ENCODE assay signal across 21 cellular contexts in genomic region chr16:28310796-28311195, GRCh38. TPM values are rescaled to one million over a fixed set of nuclear protein-coding genes. Genes with fewer than 3 reads are reported as not detected.
DNase-seq lines count a peak whose midpoint lies in the region; ATAC-seq and TF ChIP-seq lines count a peak whose summit lies in the region.
"Had no signal": no experiment of that assay in that cellular context is flagged by ENCODE, and none has a peak within 500 bp of the region (broad histone marks: within the 10 kb centered on the region; RNA-seq: fewer than 3 reads in every experiment).

No MANE protein-coding gene starts in this region.

- no peak overlapping the region for H3K4me2 ChIP-seq in neuronal stem cell (ENCODE audit: insufficient read depth, low read length, poor library complexity, severe bottlenecking)

- no peak for DNase-seq in activated T-cell treated with anti-CD3 and anti-CD28 coated beads, Interleukin-2, amount 50 U/mL, for 24 hours
- DNase-seq in activated T-cell treated with anti-CD3 and anti-CD28 coated beads for 4 hours (no peak), Caco-2 (no peak), neuronal stem cell (ENCODE audit: low spot score) (no peak), head of caudate nucleus (no peak), ovary (no peak), mucosa of descending colon (no peak)
- DNase-seq in activated naive CD8-positive, alpha-beta T cell treated with anti-CD3 and anti-CD28 coated beads, Interleukin-2, amount 10 ng/mL, durations not matched to agents 7 days and 5 days: no peak
- DNase-seq: aorta; caudate nucleus; dorsolateral prefrontal cortex; left ventricle myocardium inferior; MM.1S; NCI-H1436 treated with DMSO at 0.1 percent for 48 hours; NCI-H524 treated with DMSO at 0.1 percent for 48 hours; occipital lobe; stimulated activated CD4-positive, alpha-beta T cell treated with anti-CD3 and anti-CD28 coated beads, Interleukin-15, amount 100 ng/mL, for 24 hours; thyroid gland had no signal

- no peak overlapping the region for H2BK5ac ChIP-seq in neuronal stem cell (ENCODE audit: low read length)

- no peak overlapping the region for H2AK5ac ChIP-seq in neuronal stem cell (ENCODE audit: low read depth, low read length)

- H3K27me3 Mint-ChIP-seq in activated T-cell treated with anti-CD3 and anti-CD28 coated beads, Interleukin-2, amount 50 U/mL, for 24 hours: no peaks in the 10 kb centered on the region
- H3K27me3 Mint-ChIP-seq in Caco-2 (ENCODE audit: insufficient read depth, unreplicated experiment): no peaks in the 10 kb centered on the region
- H3K27me3 Mint-ChIP-seq in activated naive CD8-positive, alpha-beta T cell treated with anti-CD3 and anti-CD28 coated beads, Interleukin-2, amount 10 ng/mL, durations not matched to agents 7 days and 5 days: no peaks in the 10 kb centered on the region

- H3K27ac ChIP-seq in neuronal stem cell (replicated peaks; ENCODE audit: low read length) (no peak overlapping the region), ovary (no peak overlapping the region)
- H3K27ac ChIP-seq: epithelial cell of prostate, thyroid gland had no signal

- H3K9me3 Mint-ChIP-seq in activated T-cell treated with anti-CD3 and anti-CD28 coated beads, Interleukin-2, amount 50 U/mL, for 24 hours: no peaks in the 10 kb centered on the region
- no peaks in the 10 kb centered on the region for H3K9me3 Mint-ChIP-seq in Caco-2 (ENCODE audit: unreplicated experiment)
- H3K9me3 Mint-ChIP-seq in activated naive CD8-positive, alpha-beta T cell treated with anti-CD3 and anti-CD28 coated beads, Interleukin-2, amount 10 ng/mL, durations not matched to agents 7 days and 5 days: no peaks in the 10 kb centered on the region

- no peak overlapping the region for H3K9ac ChIP-seq in neuronal stem cell (ENCODE audit: low read depth, low read length, poor library complexity)

- POLR2A ChIA-PET in Caco-2 (lab: Charles Lee): no interaction called here
- POLR2A ChIA-PET in activated naive CD8-positive, alpha-beta T cell treated with anti-CD3 and anti-CD28 coated beads, Interleukin-2, amount 10 ng/mL, durations not matched to agents 7 days and 5 days (lab: Charles Lee): interaction anchor here (1.2 to 2.8 kb wide), 3 partner anchors 10 to 18 kb away, joined by 3 to 12 read pairs (median 9); partner anchors contain the start of gene SBK1

- H3K23ac ChIP-seq in neuronal stem cell (ENCODE audit: low read depth, low read length, poor library complexity): peak overlapping the region; percentile 8

- no peak overlapping the region for H3K4ac ChIP-seq in neuronal stem cell (ENCODE audit: low read length)

- H3K36me3 ChIP-seq in Caco-2 (ENCODE audit: control insufficient read depth, insufficient read depth, low read length): no peaks in the 10 kb centered on the region
- peaks cover 16 to 66% of the 10 kb centered on the region in 2 donors for H3K36me3 ChIP-seq in neuronal stem cell (replicated peaks in 1 of 2; ENCODE audit: control insufficient read depth in 2 of 2, insufficient read depth in 2 of 2, low read length in 2 of 2)
- H3K36me3 ChIP-seq in ovary: no peaks in the 10 kb centered on the region
- H3K36me3 ChIP-seq in mucosa of descending colon (ENCODE audit: low read depth): no peaks in the 10 kb centered on the region
- H3K36me3 ChIP-seq: left ventricle myocardium inferior, thyroid gland had no signal

- no peaks in the 10 kb centered on the region for H3K9me3 ChIP-seq in Caco-2
- H3K9me3 ChIP-seq in neuronal stem cell (replicated peaks in 1 of 2; ENCODE audit: control insufficient read depth in 2 of 2, insufficient read depth in 1 of 2, low read depth in 1 of 2, low read length in 2 of 2): no peaks in the 10 kb centered on the region
- no peaks in the 10 kb centered on the region for H3K9me3 ChIP-seq in ovary
- no peaks in the 10 kb centered on the region for H3K9me3 ChIP-seq in mucosa of descending colon
- H3K9me3 ChIP-seq: left ventricle myocardium inferior, thyroid gland had no signal

- H3K27ac Mint-ChIP-seq in activated T-cell treated with anti-CD3 and anti-CD28 coated beads, Interleukin-2, amount 50 U/mL, for 24 hours: peak overlapping the region; percentile 89
- H3K27ac Mint-ChIP-seq in Caco-2 (ENCODE audit: unreplicated experiment): peak overlapping the region; percentile 58
- H3K27ac Mint-ChIP-seq in activated naive CD8-positive, alpha-beta T cell treated with anti-CD3 and anti-CD28 coated beads, Interleukin-2, amount 10 ng/mL, durations not matched to agents 7 days and 5 days: peak overlapping the region; percentile 94

- H3K4me3 Mint-ChIP-seq in activated T-cell treated with anti-CD3 and anti-CD28 coated beads, Interleukin-2, amount 50 U/mL, for 24 hours: peak overlapping the region; percentile 56
- no peak overlapping the region for H3K4me3 Mint-ChIP-seq in Caco-2 (ENCODE audit: unreplicated experiment)
- peak overlapping the region; percentile 48 for H3K4me3 Mint-ChIP-seq in activated naive CD8-positive, alpha-beta T cell treated with anti-CD3 and anti-CD28 coated beads, Interleukin-2, amount 10 ng/mL, durations not matched to agents 7 days and 5 days

- H3K79me1 ChIP-seq in neuronal stem cell (ENCODE audit: low read depth, low read length): peaks cover 18% of the 10 kb centered on the region

- intact Hi-C loops in Caco-2 (cut with micrococcal nuclease; ENCODE audit: unreplicated experiment): no loop called here
- intact Hi-C loops in head of caudate nucleus (cut with DNase I): no loop called here
- intact Hi-C loops in ovary (cut with DNase I): loop anchor here in 1 of 4 donors (5.0 kb wide), 1 partner anchor 33 kb away; no protein-coding TSS in a partner anchor
- intact Hi-C loops in mucosa of descending colon (cut with DNase I, micrococcal nuclease): no loop called here

- no peak for ATAC-seq in activated naive CD8-positive, alpha-beta T cell treated with anti-CD3 and anti-CD28 coated beads, Interleukin-2, amount 10 ng/mL, durations not matched to agents 7 days and 5 days (ENCODE audit: low read depth)
- no peak for ATAC-seq in mucosa of descending colon
- ATAC-seq: GM12878 had no signal

- H4K8ac ChIP-seq in neuronal stem cell (ENCODE audit: low read depth, low read length): no peak overlapping the region

- H3K14ac ChIP-seq in neuronal stem cell (ENCODE audit: low read length): no peak overlapping the region

- no peaks in the 10 kb centered on the region for H3K27me3 ChIP-seq in Caco-2 (replicated peaks; ENCODE audit: control insufficient read depth, insufficient read depth, low read length)
- no peaks in the 10 kb centered on the region for H3K27me3 ChIP-seq in neuronal stem cell (ENCODE audit: control insufficient read depth in 3 of 3, insufficient read depth in 3 of 3, low read depth in 1 of 3, low read length in 3 of 3)
- no peaks in the 10 kb centered on the region for H3K27me3 ChIP-seq in ovary
- H3K27me3 ChIP-seq: dorsolateral prefrontal cortex, thyroid gland had no signal

- no peak overlapping the region for H2BK12ac ChIP-seq in neuronal stem cell (ENCODE audit: low read length)

- peaks cover 52% of the 10 kb centered on the region for H3K4me1 Mint-ChIP-seq in activated T-cell treated with anti-CD3 and anti-CD28 coated beads, Interleukin-2, amount 50 U/mL, for 24 hours (ENCODE audit: low read depth)
- H3K4me1 Mint-ChIP-seq in Caco-2 (ENCODE audit: low read depth, unreplicated experiment): no peaks in the 10 kb centered on the region
- peaks cover 32% of the 10 kb centered on the region for H3K4me1 Mint-ChIP-seq in activated naive CD8-positive, alpha-beta T cell treated with anti-CD3 and anti-CD28 coated beads, Interleukin-2, amount 10 ng/mL, durations not matched to agents 7 days and 5 days

- WGBS in neuronal stem cell (ENCODE audit: extremely low coverage in 2 of 2, insufficient read length in 2 of 2, insufficient replicate concordance in 1 of 2), 2 donors: no CpG with 5 or more reads among the region's 11 CpGs
- 79 to 90% (median 80%) methylated on average over 11 of the region's 11 CpGs for WGBS in ovary, 3 donors

- no peak for TF ChIP-seq EP300 in ovary (IDR thresholded peaks at IDR 0.05)

- CTCF ChIA-PET in Caco-2 (lab: Charles Lee): interaction anchor here (0.6 kb wide), 1 partner anchor 262 kb away, joined by 3 read pairs; no protein-coding TSS in a partner anchor

- H3K36me3 Mint-ChIP-seq in activated T-cell treated with anti-CD3 and anti-CD28 coated beads, Interleukin-2, amount 50 U/mL, for 24 hours (ENCODE audit: low read depth): no peaks in the 10 kb centered on the region
- peaks cover 14% of the 10 kb centered on the region for H3K36me3 Mint-ChIP-seq in Caco-2 (ENCODE audit: insufficient read depth, unreplicated experiment)
- H3K36me3 Mint-ChIP-seq in activated naive CD8-positive, alpha-beta T cell treated with anti-CD3 and anti-CD28 coated beads, Interleukin-2, amount 10 ng/mL, durations not matched to agents 7 days and 5 days: peaks cover 14% of the 10 kb centered on the region

- H3K4me3 ChIP-seq in Caco-2 (ENCODE audit: low read depth, low read length): no peak overlapping the region
- no peak overlapping the region for H3K4me3 ChIP-seq in neuronal stem cell (ENCODE audit: low read length in 2 of 2)
- no peak overlapping the region for H3K4me3 ChIP-seq in ovary
- H3K4me3 ChIP-seq in mucosa of descending colon: no peak overlapping the region
- H3K4me3 ChIP-seq: dorsolateral prefrontal cortex, GM12878, left ventricle myocardium inferior, thyroid gland had no signal

- H2AFZ ChIP-seq in neuronal stem cell (ENCODE audit: low read length): no peak overlapping the region

- TF ChIP-seq CTCF in Caco-2 (IDR thresholded peaks at IDR 0.05; ENCODE audit: insufficient read depth in 1 of 2, low read depth in 1 of 2, low read length in 1 of 2, severe bottlenecking in 1 of 2, unreplicated experiment in 1 of 2) (no peak), ovary (IDR thresholded peaks at IDR 0.05) (no peak), mucosa of descending colon (IDR thresholded peaks at IDR 0.05) (no peak)

- H2BK15ac ChIP-seq in neuronal stem cell (ENCODE audit: low read length): no peak overlapping the region

- H3K4me1 ChIP-seq in Caco-2 (no peaks in the 10 kb centered on the region), neuronal stem cell (ENCODE audit: control insufficient read depth in 2 of 2, insufficient read depth in 1 of 2, low read depth in 1 of 2, low read length in 2 of 2) (no peaks in the 10 kb centered on the region), ovary (ENCODE audit: insufficient read depth) (no peaks in the 10 kb centered on the region), mucosa of descending colon (ENCODE audit: low read depth) (no peaks in the 10 kb centered on the region)
- H3K4me1 ChIP-seq: thyroid gland had no signal

- no peak for TF ChIP-seq POLR2A in ovary (IDR thresholded peaks at IDR 0.05)

- H2BK120ac ChIP-seq in neuronal stem cell (ENCODE audit: low read depth, low read length): no peak overlapping the region

- BruUV-seq in Caco-2 (replicated peaks; lab: Mats Ljungman, UMichigan): no TSS peak

- H3K18ac ChIP-seq in neuronal stem cell (ENCODE audit: low read length): no peak overlapping the region

- no peak overlapping the region for H4K91ac ChIP-seq in neuronal stem cell (ENCODE audit: low read depth, low read length, poor library complexity)

RNA-seq across cellular contexts. Expression of gene SBK1, which starts 18.5 kb away (rescaled TPM):
- 5.5 and 6.7 TPM in 2 replicates for total RNA-seq in Caco-2 (2022)
- total RNA-seq in activated naive CD8-positive, alpha-beta T cell treated with anti-CD3 and anti-CD28 coated beads, Interleukin-2, amount 10 ng/mL, durations not matched to agents 7 days and 5 days: 10 to 100 TPM; 15.9 TPM
- polyA plus RNA-seq in neuronal stem cell (2013, experiment 1 of 2): 49.6 TPM
- polyA plus RNA-seq in neuronal stem cell (2013, experiment 2 of 2): 50.1 TPM
- total RNA-seq in ovary: 1 to 10 TPM in 2 of 7 donors, under 1 TPM in 5; 0.37 to 1.5 (median 0.80) TPM
- under 1 TPM; 0.32 to 0.79 TPM for polyA plus RNA-seq in ovary
- total RNA-seq in mucosa of descending colon: 1 to 10 TPM in 1 of 3 donors, under 1 TPM in 2; 0.28 to 1.8 (median 0.52) TPM
- total RNA-seq: fibroblast of villous mesenchyme had no signal

RNA-seq across cellular contexts. Expression of gene NPIPB6, which starts 52.5 kb away (rescaled TPM):
- 1.4 and 1.9 TPM in 2 replicates for total RNA-seq in Caco-2 (2022)
- 1 to 10 TPM; 2.4 to 4.5 TPM for total RNA-seq in activated naive CD8-positive, alpha-beta T cell treated with anti-CD3 and anti-CD28 coated beads, Interleukin-2, amount 10 ng/mL, durations not matched to agents 7 days and 5 days
- polyA plus RNA-seq in neuronal stem cell (2013, experiment 1 of 2): 1.5 TPM
- polyA plus RNA-seq in neuronal stem cell (2013, experiment 2 of 2): 1.1 TPM
- 1 to 10 TPM in 6 of 7 donors, under 1 TPM in 1; 0.57 to 6.7 (median 3.3) TPM for total RNA-seq in ovary
- polyA plus RNA-seq in ovary: under 1 TPM; 0.58 to 0.92 TPM
- total RNA-seq in mucosa of descending colon: 1 to 10 TPM in 2 of 3 donors, under 1 TPM in 1; 0.94 to 4.3 (median 1.0) TPM
- total RNA-seq: fibroblast of villous mesenchyme, occipital lobe had no signal
